Comparison of ENCODE assay signal across 8 cellular contexts in genomic region chr12:56593909-56594621, GRCh38.
DNase-seq lines count a peak whose midpoint lies in the region; ATAC-seq, FAIRE-seq and TF ChIP-seq lines count a peak whose summit lies in the region.

No MANE protein-coding gene starts in this region.

- DNase-seq in GM18507 (ENCODE audit: extremely low spot score, insufficient read length, low read depth) (peak; percentile 35), NCI-H2029 treated with DMSO at 0.1 percent for 48 hours (lab: John Stamatoyannopoulos, UW) (peak; percentile 22), T47D (ENCODE audit: low read depth in 1 of 2, low spot score in 1 of 2) (peak; percentile 61 to 72), iris pigment epithelial cell (ENCODE audit: low read depth) (peak; percentile 82)
- DNase-seq in stimulated activated CD4-positive, alpha-beta T cell treated with anti-CD3 and anti-CD28 coated beads, Interleukin-1b, Interleukin-23, amount 100 ng/mL, for 1 hour (ENCODE audit: low read depth in 2 of 2) = peak; percentile 13 to 20

- TF ChIP-seq CTCF in 22Rv1 (IDR thresholded peaks at IDR 0.05) (peak; percentile 97), VCaP (conservative IDR thresholded peaks at IDR 0.05) (peak; percentile 92)

- in situ Hi-C loops in T47D (cut with HindIII; ENCODE audit: low pct_unique_long_range_greater_than_20kb, low sequenced_read_pairs) = no loop called here

- ATAC-seq in GM18498 (IDR thresholded peaks at IDR 0.05; ENCODE audit: unreplicated experiment) = no peak

- H3K27ac ChIP-seq in 22Rv1 = peak overlapping the region; percentile 12; the same call in 1 of the 2 replicates
- 0 out of 2 replicates have a peak overlapping the region, but pooled peaks have one; percentile 3 for H3K27ac ChIP-seq in VCaP

- FAIRE-seq in GM18507 (lab: Jason Lieb, UNC) = peak; percentile 71

Comparison
In these comparisons a context has a peak if more than half of its experiments do, and no peak if none do; other contexts are left out.
1. DNase-seq: peak in every context shown above with its lines; median percentile 82 in iris pigment epithelial cell; 66 in T47D; 35 in GM18507; 22 in NCI-H2029 treated with DMSO at 0.1 percent for 48 hours; 16 in stimulated activated CD4-positive, alpha-beta T cell treated with anti-CD3 and anti-CD28 coated beads, Interleukin-1b, Interleukin-23, amount 100 ng/mL, for 1 hour.